Comparison of ENCODE assay signal across 16 cellular contexts in the genomic region with DNA sequence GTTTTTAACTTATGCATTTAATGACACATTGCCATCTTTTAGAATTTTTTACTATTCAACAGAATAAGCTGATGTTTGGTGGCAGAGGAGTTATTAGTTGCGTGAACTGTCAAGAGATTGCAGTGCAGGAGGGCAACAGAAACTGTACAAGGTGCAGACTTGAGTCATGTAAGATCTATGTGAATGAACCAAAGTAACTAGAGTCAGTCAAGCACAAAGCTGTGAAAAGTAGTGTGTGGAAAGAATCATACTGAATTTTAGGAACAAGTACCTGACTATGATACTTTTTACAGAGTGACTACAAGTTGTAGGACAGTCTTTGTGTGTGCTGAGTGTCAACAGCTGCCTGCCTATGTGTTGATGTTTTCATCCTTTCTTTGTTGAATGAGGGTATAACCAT. TPM values are rescaled to one million over a fixed set of nuclear protein-coding genes. Genes with fewer than 3 reads are reported as not detected.
DNase-seq lines count a peak whose midpoint lies in the region; ATAC-seq and TF ChIP-seq lines count a peak whose summit lies in the region.
"Had no signal": no experiment of that assay in that cellular context is flagged by ENCODE, and none has a peak within 500 bp of the region (broad histone marks: within the 10 kb centered on the region; RNA-seq: fewer than 3 reads in every experiment).

No MANE protein-coding gene starts in this region.

- peaks cover 0 to 7% (median 0%) of the 10 kb centered on the region in 4 donors for H3K36me3 ChIP-seq in esophagus muscularis mucosa

- TF ChIP-seq CTCF in esophagus muscularis mucosa (IDR thresholded peaks at IDR 0.05), result no peak

- no peak overlapping the region for H3K4me3 ChIP-seq in esophagus muscularis mucosa
- H3K4me3 ChIP-seq: skin epidermis had no signal

- no peak for TF ChIP-seq EP300 in esophagus muscularis mucosa (IDR thresholded peaks at IDR 0.05)

- no peaks in the 10 kb centered on the region for H3K4me1 ChIP-seq in esophagus muscularis mucosa

- TF ChIP-seq POLR2A in GM18505 (IDR thresholded peaks at IDR 0.05; ENCODE audit: borderline replicate concordance, extremely low read depth, insufficient read depth, insufficient read length) (no peak), esophagus muscularis mucosa (IDR thresholded peaks at IDR 0.05; ENCODE audit: low read depth) (no peak)

- peak; percentile 92 for ATAC-seq in GM18505 (IDR thresholded peaks at IDR 0.05; ENCODE audit: unreplicated experiment)
- ATAC-seq in GM19468 (IDR thresholded peaks at IDR 0.05; ENCODE audit: extremely low read depth, unreplicated experiment), result peak; percentile 81
- ATAC-seq in HG02870 (IDR thresholded peaks at IDR 0.05; ENCODE audit: unreplicated experiment), result peak; percentile 88
- ATAC-seq in HG03469 (IDR thresholded peaks at IDR 0.05; ENCODE audit: unreplicated experiment), result peak; percentile 95
- ATAC-seq: left cardiac atrium, natural killer cell had no signal

- no peaks in the 10 kb centered on the region for H3K9me3 ChIP-seq in esophagus muscularis mucosa

- WGBS in esophagus muscularis mucosa, result 100% methylated on average over 1 of the region's 1 CpG

- intact Hi-C loops in esophagus muscularis mucosa (cut with DNase I), result no loop called here

- H3K27ac ChIP-seq in esophagus muscularis mucosa (replicated peaks in 1 of 4), result no peak overlapping the region
- H3K27ac ChIP-seq: skin epidermis had no signal

- DNase-seq in HK-2 (ENCODE audit: unreplicated experiment) (no peak), SKM-1 (lab: John Stamatoyannopoulos, UW; ENCODE audit: unreplicated experiment) (no peak), esophagus muscularis mucosa (ENCODE audit: extremely low spot score) (no peak)
- no peak for DNase-seq in activated effector memory CD4-positive, alpha-beta T cell treated with Interleukin-2 at 50 U/mL for 16 hours
- DNase-seq: activated B cell treated with CpG ODN at 0.5 μM for 24 hours; activated T-cell treated with anti-CD3 and anti-CD28 coated beads, Interleukin-2, amount 50 U/mL, for 24 hours; DND-41; left cardiac atrium; natural killer cell; NCI-H1417 treated with DMSO at 0.1 percent for 48 hours; SHP77 had no signal

- H3K27me3 ChIP-seq in esophagus muscularis mucosa, result no peaks in the 10 kb centered on the region

RNA-seq across cellular contexts. Expression of a gene that starts 2.7 kb away (rescaled TPM):
- total RNA-seq in esophagus muscularis mucosa, result 1 to 10 TPM in 3 of 4 donors, under 1 TPM in 1; 0.99 to 2.7 (median 1.8) TPM

RNA-seq across cellular contexts. Expression of a gene that starts 12.8 kb away (rescaled TPM):
- total RNA-seq in esophagus muscularis mucosa, result not detected
- total RNA-seq: activated B cell treated with CpG ODN at 0.5 μM for 24 hours, left cardiac atrium, natural killer cell had no signal

RNA-seq across cellular contexts. Expression of a gene that starts 19.5 kb away (rescaled TPM):
- total RNA-seq in esophagus muscularis mucosa, result 10 to 100 TPM in 1 of 4 donors, 1 to 10 TPM in 3; 5.3 to 12.0 (median 7.5) TPM
